In the genomic region with DNA sequence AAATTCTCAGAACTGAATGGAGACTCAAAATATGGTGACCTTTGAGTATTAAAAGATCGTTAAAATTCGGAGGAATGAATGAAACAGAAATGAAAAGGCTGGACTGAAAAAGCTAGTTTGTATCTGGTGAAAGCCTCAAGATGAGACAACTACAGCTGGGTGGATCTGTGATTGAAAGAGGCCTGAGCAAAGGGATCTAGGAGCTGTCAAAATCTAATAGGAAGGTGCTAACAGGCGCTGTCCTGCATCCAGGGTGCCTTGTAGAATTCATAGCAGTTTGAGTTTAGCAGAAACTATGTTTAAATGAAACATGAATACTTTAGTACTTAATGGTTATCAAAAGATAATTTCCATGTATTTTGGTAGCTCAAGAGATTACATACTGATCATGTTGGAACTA, we compare ENCODE assay signal across 8 cellular contexts. TPM values are rescaled to one million over a fixed set of nuclear protein-coding genes. Genes with fewer than 3 reads are reported as not detected.
DNase-seq lines count a peak whose midpoint lies in the region; FAIRE-seq and TF ChIP-seq lines count a peak whose summit lies in the region.

No MANE protein-coding gene starts in this region.

- CTCF ChIA-PET in CD8-positive, alpha-beta memory T cell (lab: Charles Lee): interaction anchor here (0.9 to 4.6 kb wide), 13 partner anchors 13 to 171 kb away, joined by 3 to 39 read pairs (median 6); no protein-coding TSS in a partner anchor

- no peaks in the 10 kb centered on the region for H3K36me3 ChIP-seq in CD8-positive, alpha-beta memory T cell (ENCODE audit: insufficient read depth, low read length)
- peaks cover 39% of the 10 kb centered on the region for H3K36me3 ChIP-seq in OCI-LY1 (ENCODE audit: insufficient read depth, low read length)
- no peaks in the 10 kb centered on the region for H3K36me3 ChIP-seq in endocrine pancreas (ENCODE audit: control insufficient read depth, insufficient read depth, low read length)
- H3K36me3 ChIP-seq in osteoblast (ENCODE audit: insufficient read depth, low read length): no peaks in the 10 kb centered on the region

- peak overlapping the region; percentile 62 for H3K27ac ChIP-seq in CD8-positive, alpha-beta memory T cell (ENCODE audit: low read depth, low read length)
- H3K27ac ChIP-seq in OCI-LY1 (ENCODE audit: low read depth, low read length, poor library complexity, severe bottlenecking): peak overlapping the region; percentile 62
- H3K27ac ChIP-seq in osteoblast (ENCODE audit: low read depth, low read length): peak overlapping the region; percentile 93

- H3K79me2 ChIP-seq in OCI-LY1 (ENCODE audit: insufficient read depth, low read length) (peaks cover 82% of the 10 kb centered on the region), osteoblast (ENCODE audit: insufficient read depth, low read length) (peaks cover 82% of the 10 kb centered on the region)

- DNase-seq in CD8-positive, alpha-beta memory T cell: no peak
- DNase-seq in osteoblast (ENCODE audit: insufficient read length, low spot score, missing footprints) (no peak), posterior cingulate gyrus (no peak), glomerular visceral epithelial cell (ENCODE audit: extremely low spot score) (no peak), NCI-H1417 treated with DMSO at 0.1 percent for 48 hours (lab: John Stamatoyannopoulos, UW) (no peak), H54 (ENCODE audit: insufficient read length, low spot score) (no peak)

- POLR2A ChIA-PET in CD8-positive, alpha-beta memory T cell (lab: Charles Lee): interaction anchor here (0.6 to 1.9 kb wide), 9 partner anchors 17 to 176 kb away, joined by 3 to 7 read pairs (median 3); partner anchors contain the start of gene EVL

- peak overlapping the region; percentile 88 to 100 (median 92) for H3K4me3 Mint-ChIP-seq in CD8-positive, alpha-beta memory T cell

- H3K27ac Mint-ChIP-seq in CD8-positive, alpha-beta memory T cell: peak overlapping the region; percentile 92 to 100 (median 96)

- H3K9me3 Mint-ChIP-seq in CD8-positive, alpha-beta memory T cell: no peaks in the 10 kb centered on the region

- TF ChIP-seq POLR2A in H54 (IDR thresholded peaks at IDR 0.05; ENCODE audit: low read depth, low read length): no peak

- no peaks in the 10 kb centered on the region for H3K9me2 ChIP-seq in OCI-LY1 (ENCODE audit: low read depth, low read length)

- peak overlapping the region; percentile 92 for H3K4me2 ChIP-seq in OCI-LY1 (ENCODE audit: low read length)
- peak overlapping the region; percentile 86 for H3K4me2 ChIP-seq in osteoblast (ENCODE audit: insufficient read depth, low read length)

- H2AFZ ChIP-seq in OCI-LY1 (ENCODE audit: low read length): no peak overlapping the region
- H2AFZ ChIP-seq in osteoblast (ENCODE audit: low read length): no peak overlapping the region

- peaks cover 0 to 1% of the 10 kb centered on the region in 2 donors for H3K27me3 Mint-ChIP-seq in CD8-positive, alpha-beta memory T cell

- H3K9me3 ChIP-seq in CD8-positive, alpha-beta memory T cell (ENCODE audit: low read length): no peaks in the 10 kb centered on the region
- no peaks in the 10 kb centered on the region for H3K9me3 ChIP-seq in OCI-LY1 (ENCODE audit: low read length)
- no peaks in the 10 kb centered on the region for H3K9me3 ChIP-seq in endocrine pancreas (ENCODE audit: control insufficient read depth, low read length)
- H3K9me3 ChIP-seq in osteoblast (ENCODE audit: low read depth, low read length): no peaks in the 10 kb centered on the region

- H3K4me3 ChIP-seq in CD8-positive, alpha-beta memory T cell (ENCODE audit: low read length): peak overlapping the region; percentile 61
- peak overlapping the region; percentile 81 for H3K4me3 ChIP-seq in OCI-LY1 (ENCODE audit: low read depth, low read length, poor library complexity, severe bottlenecking)
- peak overlapping the region; percentile 97 for H3K4me3 ChIP-seq in endocrine pancreas (ENCODE audit: control insufficient read depth, insufficient read depth, low read length)
- peak overlapping the region; percentile 95 for H3K4me3 ChIP-seq in osteoblast (ENCODE audit: insufficient read depth, low read length)

- no peak for FAIRE-seq in H54 (lab: Jason Lieb, UNC)

- TF ChIP-seq CTCF in OCI-LY1 (IDR thresholded peaks at IDR 0.05; ENCODE audit: low read length): no peak
- no peak for TF ChIP-seq CTCF in osteoblast (IDR thresholded peaks at IDR 0.05; ENCODE audit: extremely low read depth, low read depth, low read length)

- peaks cover 63% of the 10 kb centered on the region for H3K4me1 ChIP-seq in CD8-positive, alpha-beta memory T cell (ENCODE audit: insufficient read depth, low read length)
- H3K4me1 ChIP-seq in OCI-LY1 (ENCODE audit: insufficient read depth, low read length, severe bottlenecking) (peaks cover 68% of the 10 kb centered on the region), endocrine pancreas (ENCODE audit: control insufficient read depth, insufficient read depth, low read length) (peaks cover 7% of the 10 kb centered on the region), osteoblast (ENCODE audit: insufficient read depth, low read length) (peaks cover 24% of the 10 kb centered on the region)

- no peaks in the 10 kb centered on the region for H3F3A ChIP-seq in OCI-LY1 (ENCODE audit: insufficient read depth, low read length)

- peaks cover 55 to 70% (median 70%) of the 10 kb centered on the region in 3 donors for H3K4me1 Mint-ChIP-seq in CD8-positive, alpha-beta memory T cell

- peak overlapping the region; percentile 86 for H3K9ac ChIP-seq in OCI-LY1 (ENCODE audit: low read length)
- H3K9ac ChIP-seq in endocrine pancreas (ENCODE audit: control insufficient read depth, insufficient read depth, low read length): peak overlapping the region; percentile 77

- intact Hi-C loops in posterior cingulate gyrus (cut with DNase I): loop anchor here (2.0 to 5.0 kb wide), 2 partner anchors 66 to 136 kb away; partner anchors contain the start of genes SLC25A29 and WDR25

- H3K27me3 ChIP-seq in CD8-positive, alpha-beta memory T cell (ENCODE audit: insufficient read depth, low read length, poor library complexity, severe bottlenecking): no peaks in the 10 kb centered on the region
- no peaks in the 10 kb centered on the region for H3K27me3 ChIP-seq in OCI-LY1 (ENCODE audit: insufficient read depth, low read length)
- H3K27me3 ChIP-seq in endocrine pancreas (ENCODE audit: control insufficient read depth, insufficient read depth, low read length): no peaks in the 10 kb centered on the region
- no peaks in the 10 kb centered on the region for H3K27me3 ChIP-seq in osteoblast (ENCODE audit: insufficient read depth, low read length)

- H3K36me3 Mint-ChIP-seq in CD8-positive, alpha-beta memory T cell: peaks cover 0 to 32% (median 2%) of the 10 kb centered on the region in 3 donors

- peaks cover 5% of the 10 kb centered on the region; the same call in 1 of the 2 replicates for H4K20me1 ChIP-seq in OCI-LY1 (ENCODE audit: insufficient read depth, low read length)
- peaks cover 54% of the 10 kb centered on the region for H4K20me1 ChIP-seq in osteoblast (ENCODE audit: insufficient read depth, low read length)

RNA-seq across cellular contexts. Expression of gene YY1, which starts 2.3 kb away (rescaled TPM):
- total RNA-seq in CD8-positive, alpha-beta memory T cell: 100 to 1,000 TPM; 109 to 116 TPM
- 24.2 TPM for polyA plus RNA-seq in CD8-positive, alpha-beta memory T cell
- total RNA-seq in osteoblast: 45.2 and 47.1 TPM in 2 replicates
